9 cellular contexts compared by ENCODE assay signal in the genomic region with DNA sequence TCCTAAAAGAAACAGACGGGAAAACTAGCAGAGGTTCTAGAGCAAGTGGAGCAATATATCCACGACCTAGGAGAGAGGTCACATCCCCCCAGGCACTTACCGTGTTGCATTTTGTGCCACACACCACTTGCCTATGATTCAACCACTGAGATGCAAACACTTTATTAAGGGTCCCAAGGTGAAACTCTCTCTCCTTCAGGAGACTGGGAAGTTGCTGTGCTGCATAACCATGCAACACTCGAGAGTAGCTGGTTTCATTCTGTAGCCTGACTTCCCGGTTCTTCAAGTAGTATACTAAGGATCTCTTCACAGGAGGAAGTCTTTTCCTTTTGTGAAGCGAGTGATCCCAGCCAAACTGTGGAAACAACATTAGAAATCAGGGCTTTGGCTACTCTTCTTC. TPM values are rescaled to one million over a fixed set of nuclear protein-coding genes. Genes with fewer than 3 reads are reported as not detected.
DNase-seq lines count a peak whose midpoint lies in the region; TF ChIP-seq lines count a peak whose summit lies in the region.
"Had no signal": no experiment of that assay in that cellular context is flagged by ENCODE, and none has a peak within 500 bp of the region (broad histone marks: within the 10 kb centered on the region; RNA-seq: fewer than 3 reads in every experiment).

No MANE protein-coding gene starts in this region.

- no peak for TF ChIP-seq CTCF in GM12865 (IDR thresholded peaks at IDR 0.05; ENCODE audit: insufficient read depth, low read depth, low read length, missing control alignments)

- TF ChIP-seq POLR2A in erythroblast (IDR thresholded peaks at IDR 0.05; ENCODE audit: low read length): no peak

- no peak for DNase-seq in GM12865 (ENCODE audit: low read depth)
- peak; percentile 60 for DNase-seq in OCI-M1 (lab: John Stamatoyannopoulos, UW)
- DNase-seq in erythroblast (lab: John Stamatoyannopoulos, UW): peak; percentile 32 to 61
- DNase-seq in renal cortical epithelial cell (ENCODE audit: low read depth): peak; percentile 21
- no peak for DNase-seq in effector CD4-positive, alpha-beta T cell
- DNase-seq in glomerular visceral epithelial cell (ENCODE audit: extremely low spot score): no peak
- DNase-seq in activated gamma-delta T cell (lab: John Stamatoyannopoulos, UW): no peak
- DNase-seq in T1000 (lab: John Stamatoyannopoulos, UW): no peak
- DNase-seq: NCI-H1105 had no signal

- H3K4me3 ChIP-seq in GM12865 (ENCODE audit: low read depth, low read length): peak overlapping the region; percentile 85

RNA-seq across cellular contexts. Expression of gene DCAF12, which starts 1.6 kb away (rescaled TPM):
- 30.9 and 45.2 TPM in 2 replicates for total RNA-seq in renal cortical epithelial cell

RNA-seq across cellular contexts. Expression of gene UBAP1, which starts 53.9 kb away (rescaled TPM):
- 48.6 and 83.0 TPM in 2 replicates for total RNA-seq in renal cortical epithelial cell

Comparison
In these comparisons a context has a peak if more than half of its experiments do, and no peak if none do; other contexts are left out.
1. DNase-seq: peak in OCI-M1 (single experiment), erythroblast (2 of 2) and renal cortical epithelial cell (single experiment); none in GM12865 (single experiment), effector CD4-positive, alpha-beta T cell (single experiment), glomerular visceral epithelial cell (single experiment), activated gamma-delta T cell (single experiment) and T1000 (single experiment).